Comparison of ENCODE assay signal across 15 cellular contexts in the genomic region with DNA sequence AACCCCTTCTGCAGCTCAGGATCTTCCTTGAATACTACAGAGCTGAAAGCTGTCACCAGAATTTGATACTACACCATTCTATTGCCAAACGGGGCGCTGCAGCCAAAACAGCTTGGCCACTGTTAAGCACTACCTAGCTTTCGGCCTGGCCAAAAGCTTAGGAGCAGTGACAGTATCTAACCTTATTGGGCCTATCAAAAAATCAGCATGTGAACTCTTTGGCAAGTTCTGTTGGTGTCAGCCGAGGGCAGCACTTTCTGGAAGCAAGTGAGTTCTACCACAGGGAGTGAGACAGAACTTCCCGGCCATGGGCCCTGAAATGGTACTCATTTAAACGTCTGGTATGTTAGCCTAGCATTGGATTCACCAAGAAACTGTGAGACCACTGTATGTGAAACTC. TPM values are rescaled to one million over a fixed set of nuclear protein-coding genes. Genes with fewer than 3 reads are reported as not detected.
DNase-seq lines count a peak whose midpoint lies in the region; ATAC-seq and TF ChIP-seq lines count a peak whose summit lies in the region.
"Had no signal": no experiment of that assay in that cellular context is flagged by ENCODE, and none has a peak within 500 bp of the region (broad histone marks: within the 10 kb centered on the region; RNA-seq: fewer than 3 reads in every experiment).

No MANE protein-coding gene starts in this region.

- no peak overlapping the region for H3K9ac ChIP-seq in smooth muscle cell (ENCODE audit: low read depth)

- H3K4me3 Mint-ChIP-seq in CD8-positive, alpha-beta T cell = no peak overlapping the region
- H3K4me3 Mint-ChIP-seq: activated CD4-positive, alpha-beta T cell treated with anti-CD3 and anti-CD28 coated beads, Interleukin-2, amount 10 ng/mL, durations not matched to agents 7 days and 5 days; activated T-helper 17 cell treated with anti-CD3 and anti-CD28 coated beads, Interleukin-2, amount 50 U/mL, for 72 hours; brain; T-helper 17 cell had no signal

- no peaks in the 10 kb centered on the region for H3K79me2 ChIP-seq in smooth muscle cell (ENCODE audit: low read depth)

- no peaks in the 10 kb centered on the region for H4K20me1 ChIP-seq in smooth muscle cell (ENCODE audit: low read depth)

- POLR2A ChIA-PET in CD8-positive, alpha-beta T cell (lab: Charles Lee) = interaction anchor here (0.7 kb wide), 1 partner anchor 17 kb away, joined by 3 read pairs; no protein-coding TSS in a partner anchor

- DNase-seq in A172 (ENCODE audit: low spot score) (peak; percentile 20), NCI-H2029 treated with DMSO at 0.1 percent for 48 hours (lab: John Stamatoyannopoulos, UW) (peak; percentile 47), heart left ventricle (peak; percentile 23 to 79 (median 60)), ovary (peak in 4 of 5 donors; percentile 32 to 47 (median 41)), ACHN (no peak), WERI-Rb-1 (no peak), smooth muscle cell (lab: John Stamatoyannopoulos, UW; ENCODE audit: unreplicated experiment) (no peak)
- DNase-seq in CD8-positive, alpha-beta T cell = no peak
- DNase-seq: activated CD4-positive, alpha-beta T cell treated with anti-CD3 and anti-CD28 coated beads, Interleukin-2, amount 10 ng/mL, durations not matched to agents 7 days and 5 days; DMS153; NCI-H226; T-helper 17 cell had no signal

- peak overlapping the region; percentile 62 to 84 (median 76) for H3K27ac ChIP-seq in heart left ventricle
- peak overlapping the region in 1 of 2 donors; percentile 74 for H3K27ac ChIP-seq in ovary
- no peak overlapping the region for H3K27ac ChIP-seq in CD8-positive, alpha-beta T cell (ENCODE audit: low read depth, low read length)
- H3K27ac ChIP-seq in WERI-Rb-1 = no peak overlapping the region
- H3K27ac ChIP-seq in smooth muscle cell (ENCODE audit: low read depth) = no peak overlapping the region
- H3K27ac ChIP-seq: suprapubic skin had no signal

- intact Hi-C loops in heart left ventricle (cut with DNase I) (loop anchor here in 2 of 10 donors (1.0 to 10.0 kb wide), 2 partner anchors 16 to 60 kb away; a partner anchor contains a TSS), ovary (cut with DNase I) (no loop called here)
- intact Hi-C loops in CD8-positive, alpha-beta T cell (cut with DNase I, micrococcal nuclease) = no loop called here

- CTCF ChIA-PET in CD8-positive, alpha-beta T cell (lab: Charles Lee) = no interaction called here

- no peaks in the 10 kb centered on the region for H3K36me3 Mint-ChIP-seq in CD8-positive, alpha-beta T cell
- H3K36me3 Mint-ChIP-seq: brain had no signal

- TF ChIP-seq CTCF in heart left ventricle (IDR thresholded peaks at IDR 0.05) = peak in 4 of 12 donors; percentile 8 to 30 (median 15)
- no peak for TF ChIP-seq CTCF in ovary (IDR thresholded peaks at IDR 0.05)
- no peak for TF ChIP-seq CTCF in CD8-positive, alpha-beta T cell (IDR thresholded peaks at IDR 0.05)
- no peak for TF ChIP-seq CTCF in WERI-Rb-1 (IDR thresholded peaks at IDR 0.05; ENCODE audit: low read depth, low read length)
- TF ChIP-seq CTCF in smooth muscle cell (IDR thresholded peaks at IDR 0.05; ENCODE audit: borderline replicate concordance, insufficient read depth, poor library complexity, severe bottlenecking) = no peak

- H3K27me3 Mint-ChIP-seq in CD8-positive, alpha-beta T cell (ENCODE audit: low read depth) = peaks cover 4% of the 10 kb centered on the region

- in situ Hi-C loops in ACHN (cut with HindIII; ENCODE audit: low pct_ligation_motif_present, low pct_unique_long_range_greater_than_20kb, low sequenced_read_pairs) = no loop called here

- H2AFZ ChIP-seq in smooth muscle cell (ENCODE audit: low read depth) = no peak overlapping the region

- H3K9me3 ChIP-seq in heart left ventricle (no peaks in the 10 kb centered on the region), ovary (no peaks in the 10 kb centered on the region), WERI-Rb-1 (ENCODE audit: severe bottlenecking) (no peaks in the 10 kb centered on the region), smooth muscle cell (replicated peaks; ENCODE audit: low read depth) (no peaks in the 10 kb centered on the region)
- no peaks in the 10 kb centered on the region for H3K9me3 ChIP-seq in CD8-positive, alpha-beta T cell (ENCODE audit: low read length)
- H3K9me3 ChIP-seq: suprapubic skin had no signal

- TF ChIP-seq EP300 in ovary (IDR thresholded peaks at IDR 0.05) = no peak

- 36 to 41% (median 37%) methylated on average over 6 of the region's 6 CpGs for WGBS in heart left ventricle, 4 donors
- 31 to 39% (median 38%) methylated on average over 6 of the region's 6 CpGs for WGBS in ovary, 3 donors
- 78% methylated on average over 6 of the region's 6 CpGs for WGBS in smooth muscle cell (ENCODE audit: low lambda C conversion rate)

- no peaks in the 10 kb centered on the region for H3K36me3 ChIP-seq in heart left ventricle
- H3K36me3 ChIP-seq in ovary = no peaks in the 10 kb centered on the region
- no peaks in the 10 kb centered on the region for H3K36me3 ChIP-seq in CD8-positive, alpha-beta T cell (ENCODE audit: insufficient read depth, low read length)
- H3K36me3 ChIP-seq in WERI-Rb-1 = no peaks in the 10 kb centered on the region
- H3K36me3 ChIP-seq in smooth muscle cell (ENCODE audit: low read depth) = no peaks in the 10 kb centered on the region
- H3K36me3 ChIP-seq: suprapubic skin had no signal

- peaks cover 0 to 29% (median 8%) of the 10 kb centered on the region in 12 donors for H3K4me1 ChIP-seq in heart left ventricle
- H3K4me1 ChIP-seq in ovary (ENCODE audit: insufficient read depth) = peaks cover 2% of the 10 kb centered on the region
- no peaks in the 10 kb centered on the region for H3K4me1 ChIP-seq in CD8-positive, alpha-beta T cell (ENCODE audit: insufficient read depth, low read length)
- H3K4me1 ChIP-seq in smooth muscle cell (ENCODE audit: low read depth) = no peaks in the 10 kb centered on the region
- H3K4me1 ChIP-seq: suprapubic skin had no signal

- no peak overlapping the region for H3K27ac Mint-ChIP-seq in CD8-positive, alpha-beta T cell
- H3K27ac Mint-ChIP-seq: activated CD4-positive, alpha-beta T cell treated with anti-CD3 and anti-CD28 coated beads, Interleukin-2, amount 10 ng/mL, durations not matched to agents 7 days and 5 days; activated T-helper 17 cell treated with anti-CD3 and anti-CD28 coated beads, Interleukin-2, amount 50 U/mL, for 72 hours; brain; T-helper 17 cell had no signal

- H3K9me3 Mint-ChIP-seq in CD8-positive, alpha-beta T cell = no peaks in the 10 kb centered on the region
- H3K9me3 Mint-ChIP-seq: activated CD4-positive, alpha-beta T cell treated with anti-CD3 and anti-CD28 coated beads, Interleukin-2, amount 10 ng/mL, durations not matched to agents 7 days and 5 days; activated T-helper 17 cell treated with anti-CD3 and anti-CD28 coated beads, Interleukin-2, amount 50 U/mL, for 72 hours had no signal

- TF ChIP-seq POLR2A in heart left ventricle (IDR thresholded peaks at IDR 0.05) (no peak), ovary (IDR thresholded peaks at IDR 0.05) (no peak)

- ATAC-seq in heart left ventricle = peak; percentile 92 to 96 (median 94)
- no peak for ATAC-seq in CD8-positive, alpha-beta T cell
- ATAC-seq: activated T-helper 17 cell treated with anti-CD3 and anti-CD28 coated beads, Interleukin-2, amount 50 U/mL, for 72 hours; T-helper 17 cell had no signal

- H3K4me1 Mint-ChIP-seq in CD8-positive, alpha-beta T cell (ENCODE audit: low read depth) = no peaks in the 10 kb centered on the region
- H3K4me1 Mint-ChIP-seq: activated T-helper 17 cell treated with anti-CD3 and anti-CD28 coated beads, Interleukin-2, amount 50 U/mL, for 72 hours had no signal

- H3K27me3 ChIP-seq in heart left ventricle (no peaks in the 10 kb centered on the region), ovary (no peaks in the 10 kb centered on the region), WERI-Rb-1 (ENCODE audit: insufficient read depth, low read depth, severe bottlenecking) (no peaks in the 10 kb centered on the region), smooth muscle cell (ENCODE audit: low read depth) (no peaks in the 10 kb centered on the region)
- no peaks in the 10 kb centered on the region for H3K27me3 ChIP-seq in CD8-positive, alpha-beta T cell (ENCODE audit: insufficient read depth, low read length)

- no peaks in the 10 kb centered on the region for H3F3A ChIP-seq in smooth muscle cell (ENCODE audit: low read depth)

- no peak overlapping the region for H3K4me2 ChIP-seq in smooth muscle cell

- H3K4me3 ChIP-seq in heart left ventricle = peak overlapping the region in 5 of 12 donors; percentile 2 to 22 (median 14)
- H3K4me3 ChIP-seq in ovary = no peak overlapping the region
- no peak overlapping the region for H3K4me3 ChIP-seq in CD8-positive, alpha-beta T cell (ENCODE audit: low read depth, low read length)
- no peak overlapping the region for H3K4me3 ChIP-seq in WERI-Rb-1 (ENCODE audit: low read depth, low read length)
- no peak overlapping the region for H3K4me3 ChIP-seq in smooth muscle cell
- H3K4me3 ChIP-seq: suprapubic skin had no signal

RNA-seq across cellular contexts. Expression of a gene that starts 16.1 kb away (rescaled TPM):
- total RNA-seq in A172 (2014; rRNA removed; shearing (Covaris generic)) = 27.8 and 39.0 TPM in 2 replicates
- total RNA-seq in heart left ventricle = 100 to 1,000 TPM in 7 of 9 donors, 10 to 100 TPM in 2; 78.2 to 190 (median 144) TPM
- 100 to 1,000 TPM; 112 to 313 TPM for polyA plus RNA-seq in heart left ventricle
- 10 to 100 TPM; 23.8 to 73.8 (median 54.0) TPM for total RNA-seq in ovary
- polyA plus RNA-seq in ovary = 10 to 100 TPM; 58.4 to 86.1 TPM
- 10 to 100 TPM; 29.4 to 35.2 TPM for total RNA-seq in CD8-positive, alpha-beta T cell
- total RNA-seq in smooth muscle cell = 23.4 and 29.8 TPM in 2 replicates
- 13.6 and 15.8 TPM in 2 replicates for polyA plus RNA-seq in smooth muscle cell

Comparison
In these comparisons a context has a peak if more than half of its experiments do, and no peak if none do; other contexts are left out.
1. DNase-seq: peak in A172 (single experiment), NCI-H2029 treated with DMSO at 0.1 percent for 48 hours (single experiment), heart left ventricle (5 of 5) and ovary (4 of 5); none in CD8-positive, alpha-beta T cell (0 of 7), ACHN (single experiment), WERI-Rb-1 (single experiment) and smooth muscle cell (single experiment).
2. H3K27ac ChIP-seq: peak in heart left ventricle (12 of 12); none in CD8-positive, alpha-beta T cell (single experiment), WERI-Rb-1 (single experiment) and smooth muscle cell (single experiment).